In the genomic region with DNA sequence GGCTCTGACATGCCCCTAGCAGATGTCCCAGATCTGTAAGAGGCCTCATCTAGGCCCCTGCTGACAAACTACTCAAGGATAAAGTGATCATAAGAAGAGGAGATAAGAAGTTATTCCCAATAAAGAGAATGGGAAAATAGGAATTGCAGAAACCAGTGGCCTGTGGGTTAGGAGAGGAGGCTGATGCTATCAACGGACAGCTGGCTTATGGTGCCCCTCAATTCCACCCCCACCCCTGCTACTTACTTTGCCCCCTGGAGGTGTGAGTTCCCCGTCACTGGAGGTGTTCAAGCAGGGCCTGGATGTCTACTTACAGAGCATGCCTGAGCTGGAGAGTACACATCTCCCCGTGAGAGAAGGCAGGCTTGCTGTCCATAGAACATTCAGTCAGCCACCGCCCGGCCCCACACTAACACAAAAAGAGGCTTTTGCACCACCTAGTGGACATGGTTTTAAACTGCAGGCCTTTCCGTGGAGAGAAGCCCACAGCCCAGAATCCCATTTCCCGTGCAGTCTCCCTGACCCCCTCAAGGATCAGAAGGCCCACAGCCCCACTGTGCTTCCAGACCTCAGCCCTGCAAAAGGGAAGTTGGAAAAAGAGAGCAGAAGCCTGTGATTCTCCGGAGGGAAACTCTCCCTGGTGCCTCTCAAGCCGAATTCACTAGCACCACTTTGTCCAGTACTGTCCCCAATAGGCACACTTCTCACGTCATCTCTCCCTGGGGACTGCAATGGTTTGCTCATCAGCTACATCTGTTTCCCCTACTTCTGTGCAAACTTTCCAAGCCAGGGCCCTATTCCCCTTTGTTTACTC, we compare ENCODE assay signal across 8 cellular contexts. TPM values are rescaled to one million over a fixed set of nuclear protein-coding genes. Genes with fewer than 3 reads are reported as not detected.
DNase-seq lines count a peak whose midpoint lies in the region; ATAC-seq and TF ChIP-seq lines count a peak whose summit lies in the region.

No MANE protein-coding gene starts in this region.

- DNase-seq in AG04449 (ENCODE audit: low read depth, low spot score), result no peak
- DNase-seq in NCI-H1048 (lab: John Stamatoyannopoulos, UW), result peak; percentile 67
- DNase-seq in SK-MEL-5 (ENCODE audit: low read depth, low spot score), result peak; percentile 87
- DNase-seq in activated naive CD4-positive, alpha-beta T cell (lab: John Stamatoyannopoulos, UW), result peak; percentile 29 to 58 (median 37)
- DNase-seq in transverse colon, result peak; percentile 80

- peak overlapping the region; percentile 43 for H2AFZ ChIP-seq in parathyroid adenoma

- POLR2A ChIA-PET in AG04449 (lab: Yijun Ruan, JAX), result no interaction called here

- CTCF ChIA-PET in AG04449 (lab: Yijun Ruan, JAX), result interaction anchor here (0.5 to 18.5 kb wide), 40 partner anchors 9 to 606 kb away, joined by 3 to 332 read pairs (median 3); partner anchors contain the start of genes BNIP5 and ETV7

- H3K79me2 ChIP-seq in parathyroid adenoma, result no peaks in the 10 kb centered on the region

- H3K9ac ChIP-seq in parathyroid adenoma, result no peak overlapping the region

- peak; percentile 82 for TF ChIP-seq CTCF in AG04449 (IDR thresholded peaks at IDR 0.05; ENCODE audit: insufficient read depth, low read length, missing control alignments)
- TF ChIP-seq CTCF in gastroesophageal sphincter (IDR thresholded peaks at IDR 0.05), result peak in 3 of 4 experiments; percentile 79 to 88 (median 84)
- peak; percentile 86 for TF ChIP-seq CTCF in parathyroid adenoma (IDR thresholded peaks at IDR 0.05)
- TF ChIP-seq CTCF in transverse colon (IDR thresholded peaks at IDR 0.05), result peak; percentile 80 to 92 (median 85)

- TF ChIP-seq EP300 in gastroesophageal sphincter (IDR thresholded peaks at IDR 0.05) (no peak), transverse colon (IDR thresholded peaks at IDR 0.05; ENCODE audit: low read depth) (no peak)

- H3K27ac ChIP-seq in gastroesophageal sphincter, result no peak overlapping the region
- H3K27ac ChIP-seq in parathyroid adenoma, result no peak overlapping the region
- no peak overlapping the region for H3K27ac ChIP-seq in transverse colon

- in situ Hi-C loops in SK-MEL-5 (cut with HindIII; ENCODE audit: low pct_unique_long_range_greater_than_20kb, low sequenced_read_pairs) (no loop called here), transverse colon (cut with MboI; ENCODE audit: low pct_ligation_motif_present in 1 of 4, low pct_unique_long_range_greater_than_20kb in 1 of 4, low sequenced_read_pairs in 3 of 4) (loop anchor here in 3 of 4 donors (10.0 to 25.0 kb wide), 3 partner anchors 56 to 348 kb away; partner anchors contain the start of gene SLC26A8 (in 2 of the 3))

- peaks cover 0 to 23% (median 0%) of the 10 kb centered on the region in 3 donors for H3K4me1 ChIP-seq in gastroesophageal sphincter
- no peaks in the 10 kb centered on the region for H3K4me1 ChIP-seq in parathyroid adenoma
- peaks cover 0 to 17% (median 3%) of the 10 kb centered on the region in 4 donors for H3K4me1 ChIP-seq in transverse colon

- no peak overlapping the region for H3K4me2 ChIP-seq in parathyroid adenoma (ENCODE audit: low read length)

- intact Hi-C loops in transverse colon (cut with DNase I; ENCODE audit: low total_unique reads), result loop anchor here (2.0 kb wide), 1 partner anchor 58 kb away; no protein-coding TSS in a partner anchor

- ATAC-seq in GM19035 (IDR thresholded peaks at IDR 0.05; ENCODE audit: unreplicated experiment) (peak; percentile 45), gastroesophageal sphincter (peak; percentile 84)

- TF ChIP-seq POLR2A in gastroesophageal sphincter (IDR thresholded peaks at IDR 0.05) (no peak), transverse colon (IDR thresholded peaks at IDR 0.05) (no peak)

- H3K9me3 ChIP-seq in gastroesophageal sphincter (no peaks in the 10 kb centered on the region), parathyroid adenoma (ENCODE audit: control insufficient read depth, low read length) (no peaks in the 10 kb centered on the region), transverse colon (no peaks in the 10 kb centered on the region)

- H3K27me3 ChIP-seq in gastroesophageal sphincter, result peaks cover 3% of the 10 kb centered on the region
- no peaks in the 10 kb centered on the region for H3K27me3 ChIP-seq in parathyroid adenoma (ENCODE audit: control insufficient read depth, insufficient read depth, low read length)
- no peaks in the 10 kb centered on the region for H3K27me3 ChIP-seq in transverse colon

- H3K36me3 ChIP-seq in gastroesophageal sphincter, result no peaks in the 10 kb centered on the region
- no peaks in the 10 kb centered on the region for H3K36me3 ChIP-seq in parathyroid adenoma (ENCODE audit: control insufficient read depth, insufficient read depth, low read length)
- H3K36me3 ChIP-seq in transverse colon, result no peaks in the 10 kb centered on the region

- no peak overlapping the region for H3K4me3 ChIP-seq in AG04449 (ENCODE audit: low read depth, low read length)
- H3K4me3 ChIP-seq in gastroesophageal sphincter, result no peak overlapping the region
- no peak overlapping the region for H3K4me3 ChIP-seq in parathyroid adenoma (ENCODE audit: low read depth, low read length)
- no peak overlapping the region for H3K4me3 ChIP-seq in transverse colon

- WGBS in gastroesophageal sphincter (ENCODE audit: low coverage in 1 of 2), 2 donors, result 16 to 27% methylated on average over 3 to 8 of the region's 10 CpGs
- WGBS in transverse colon (ENCODE audit: low coverage in 1 of 2), 2 donors, result 18% methylated on average over 10 of the region's 10 CpGs; no CpG with 5 or more reads in 1 of the 2 donors

RNA-seq across cellular contexts. Expression of gene BNIP5, which starts 23.8 kb away (rescaled TPM):
- not detected in 2 replicates for total RNA-seq in SK-MEL-5 (2014; rRNA removed; shearing (Covaris generic))
- polyA plus RNA-seq in SK-MEL-5 (2015; cell fraction: cytosol; rRNA removed), result not detected in 2 replicates
- polyA plus RNA-seq in SK-MEL-5 (2015; cell fraction: nucleus; rRNA removed), result not detected in 2 replicates
- total RNA-seq in gastroesophageal sphincter, result not detected
- total RNA-seq in transverse colon, result 10 to 100 TPM in 3 of 4 donors, 1 to 10 TPM in 1; 6.0 to 23.6 (median 14.1) TPM

RNA-seq across cellular contexts. Expression of gene ETV7, which starts 27.0 kb away (rescaled TPM):
- not detected in 2 replicates for total RNA-seq in SK-MEL-5 (2014; rRNA removed; shearing (Covaris generic))
- polyA plus RNA-seq in SK-MEL-5 (2015; cell fraction: cytosol; rRNA removed), result not detected in 2 replicates
- polyA plus RNA-seq in SK-MEL-5 (2015; cell fraction: nucleus; rRNA removed), result not detected in 2 replicates
- 1 to 10 TPM in 2 of 4 donors, not detected in 2; 1.3 to 1.5 TPM for total RNA-seq in gastroesophageal sphincter
- total RNA-seq in transverse colon, result 1 to 10 TPM; 1.3 to 4.2 (median 3.0) TPM
